In genomic region chr6:111777357-111777756, GRCh38 we compare ENCODE assay signal across 9 cellular contexts.
DNase-seq lines count a peak whose midpoint lies in the region; ATAC-seq and TF ChIP-seq lines count a peak whose summit lies in the region.
"Had no signal": no experiment of that assay in that cellular context is flagged by ENCODE, and none has a peak within 500 bp of the region (broad histone marks: within the 10 kb centered on the region; RNA-seq: fewer than 3 reads in every experiment).

No MANE protein-coding gene starts in this region.

- H3K27me3 ChIP-seq in gastroesophageal sphincter (no peaks in the 10 kb centered on the region), MM.1S (replicated peaks; ENCODE audit: insufficient read depth, low read length) (no peaks in the 10 kb centered on the region)

- H3F3A ChIP-seq in MM.1S (ENCODE audit: insufficient read depth, low read length) = no peaks in the 10 kb centered on the region

- 80 to 87% methylated on average over 6 of the region's 6 CpGs for WGBS in gastroesophageal sphincter (ENCODE audit: low coverage in 1 of 2), 2 donors

- H3K27ac ChIP-seq in gastroesophageal sphincter (peak overlapping the region in 2 of 4 donors; percentile 32 to 35), MM.1S (ENCODE audit: low read length) (no peak overlapping the region)
- H3K27ac ChIP-seq: KMS-11 had no signal

- H3K4me2 ChIP-seq in MM.1S (ENCODE audit: low read depth, low read length) = no peak overlapping the region
- H3K4me2 ChIP-seq: KMS-11 had no signal

- H3K27me3 Mint-ChIP-seq in activated naive CD8-positive, alpha-beta T cell treated with anti-CD3 and anti-CD28 coated beads, Interleukin-2, amount 50 U/mL, for 24 hours = no peaks in the 10 kb centered on the region
- H3K27me3 Mint-ChIP-seq in nephron (ENCODE audit: low read depth) = no peaks in the 10 kb centered on the region

- peaks cover 89% of the 10 kb centered on the region for H3K4me1 Mint-ChIP-seq in activated naive CD8-positive, alpha-beta T cell treated with anti-CD3 and anti-CD28 coated beads, Interleukin-2, amount 50 U/mL, for 24 hours
- H3K4me1 Mint-ChIP-seq in nephron = peaks cover 60% of the 10 kb centered on the region

- H3K36me3 Mint-ChIP-seq in activated naive CD8-positive, alpha-beta T cell treated with anti-CD3 and anti-CD28 coated beads, Interleukin-2, amount 50 U/mL, for 24 hours (ENCODE audit: low read depth) = peaks cover 67% of the 10 kb centered on the region
- peaks cover 10% of the 10 kb centered on the region for H3K36me3 Mint-ChIP-seq in nephron (ENCODE audit: low read depth)

- no peak for TF ChIP-seq POLR2A in gastroesophageal sphincter (IDR thresholded peaks at IDR 0.05)

- H3K79me2 ChIP-seq in MM.1S (ENCODE audit: low read length) = no peaks in the 10 kb centered on the region

- no peak overlapping the region for H3K9ac ChIP-seq in MM.1S (ENCODE audit: low read length)
- H3K9ac ChIP-seq: KMS-11 had no signal

- DNase-seq in GM12864 (ENCODE audit: low read depth) = no peak
- no peak for DNase-seq in activated naive CD8-positive, alpha-beta T cell treated with anti-CD3 and anti-CD28 coated beads, Interleukin-2, amount 50 U/mL, for 24 hours
- no peak for DNase-seq in MM.1S
- no peak for DNase-seq in cerebellum (ENCODE audit: low spot score)
- DNase-seq: foreskin fibroblast had no signal

- H3K9me3 ChIP-seq in gastroesophageal sphincter (no peaks in the 10 kb centered on the region), MM.1S (replicated peaks; ENCODE audit: insufficient read depth, low read length) (no peaks in the 10 kb centered on the region)

- H3K36me3 ChIP-seq in gastroesophageal sphincter (no peaks in the 10 kb centered on the region), MM.1S (replicated peaks; ENCODE audit: insufficient read depth, low read length) (no peaks in the 10 kb centered on the region)

- H3K9me2 ChIP-seq in MM.1S (replicated peaks; ENCODE audit: insufficient read depth, low read length) = no peaks in the 10 kb centered on the region

- ATAC-seq in HG03378 (IDR thresholded peaks at IDR 0.05; ENCODE audit: unreplicated experiment) (peak; percentile 51), gastroesophageal sphincter (no peak)
- ATAC-seq in activated naive CD8-positive, alpha-beta T cell treated with anti-CD3 and anti-CD28 coated beads, Interleukin-2, amount 50 U/mL, for 24 hours = no peak

- H3K4me1 ChIP-seq in gastroesophageal sphincter = peaks cover 0 to 45% (median 6%) of the 10 kb centered on the region in 3 donors
- no peaks in the 10 kb centered on the region for H3K4me1 ChIP-seq in MM.1S (ENCODE audit: low read length)

- H3K27ac Mint-ChIP-seq in activated naive CD8-positive, alpha-beta T cell treated with anti-CD3 and anti-CD28 coated beads, Interleukin-2, amount 50 U/mL, for 24 hours = peak overlapping the region; percentile 86
- H3K27ac Mint-ChIP-seq in nephron = peak overlapping the region; percentile 22 to 75 (median 70)

- TF ChIP-seq EP300 in gastroesophageal sphincter (IDR thresholded peaks at IDR 0.05) = no peak

- H2AFZ ChIP-seq in MM.1S (ENCODE audit: low read length) = no peak overlapping the region

- TF ChIP-seq CTCF in GM12864 (IDR thresholded peaks at IDR 0.05; ENCODE audit: low read depth, low read length, missing control alignments) = peak; percentile 31
- TF ChIP-seq CTCF in nephron (IDR thresholded peaks at IDR 0.05; ENCODE audit: unreplicated experiment in 3 of 3) = no peak
- TF ChIP-seq CTCF in gastroesophageal sphincter (IDR thresholded peaks at IDR 0.05) = no peak
- TF ChIP-seq CTCF in MM.1S (IDR thresholded peaks at IDR 0.05; ENCODE audit: low read length) = no peak

- H3K4me3 ChIP-seq in GM12864 (ENCODE audit: low read depth, low read length) (no peak overlapping the region), gastroesophageal sphincter (no peak overlapping the region), MM.1S (ENCODE audit: low read length) (no peak overlapping the region)

- H4K20me1 ChIP-seq in MM.1S (ENCODE audit: insufficient read depth, low read length) = no peaks in the 10 kb centered on the region

- H3K4me3 Mint-ChIP-seq in activated naive CD8-positive, alpha-beta T cell treated with anti-CD3 and anti-CD28 coated beads, Interleukin-2, amount 50 U/mL, for 24 hours = peak overlapping the region; percentile 42
- no peak overlapping the region for H3K4me3 Mint-ChIP-seq in nephron

- H3K9me3 Mint-ChIP-seq in activated naive CD8-positive, alpha-beta T cell treated with anti-CD3 and anti-CD28 coated beads, Interleukin-2, amount 50 U/mL, for 24 hours = no peaks in the 10 kb centered on the region
- H3K9me3 Mint-ChIP-seq in nephron = no peaks in the 10 kb centered on the region
